Comparison of ENCODE assay signal across 14 cellular contexts in genomic region chr10:77973276-77973675, GRCh38. TPM values are rescaled to one million over a fixed set of nuclear protein-coding genes. Genes with fewer than 3 reads are reported as not detected.
DNase-seq lines count a peak whose midpoint lies in the region; ATAC-seq and TF ChIP-seq lines count a peak whose summit lies in the region.
"Had no signal": no experiment of that assay in that cellular context is flagged by ENCODE, and none has a peak within 500 bp of the region (broad histone marks: within the 10 kb centered on the region; RNA-seq: fewer than 3 reads in every experiment).

No MANE protein-coding gene starts in this region.

- H3K4me3 ChIP-seq in right atrium auricular region (no peak overlapping the region), heart right ventricle (no peak overlapping the region), esophagus muscularis mucosa (no peak overlapping the region), sigmoid colon (no peak overlapping the region), vagina (no peak overlapping the region)
- H3K4me3 ChIP-seq: SJSA1 had no signal

- peaks cover 0 to 14% of the 10 kb centered on the region in 2 donors for H3K4me1 ChIP-seq in right atrium auricular region
- peaks cover 0 to 28% (median 12%) of the 10 kb centered on the region in 9 donors for H3K4me1 ChIP-seq in heart right ventricle
- H3K4me1 ChIP-seq in esophagus muscularis mucosa: peaks cover 14 to 63% (median 61%) of the 10 kb centered on the region in 4 donors
- peaks cover 0 to 64% (median 57%) of the 10 kb centered on the region in 4 donors for H3K4me1 ChIP-seq in sigmoid colon
- peaks cover 37% of the 10 kb centered on the region for H3K4me1 ChIP-seq in vagina

- H3K27ac ChIP-seq in right atrium auricular region: peak overlapping the region; percentile 21 to 75
- H3K27ac ChIP-seq in heart right ventricle: peak overlapping the region in 1 of 10 donors; percentile 19
- peak overlapping the region; percentile 81 to 94 (median 84) for H3K27ac ChIP-seq in esophagus muscularis mucosa (replicated peaks in 1 of 4)
- peak overlapping the region; percentile 79 to 93 (median 90) for H3K27ac ChIP-seq in sigmoid colon
- H3K27ac ChIP-seq in vagina: peak overlapping the region; percentile 87
- H3K27ac ChIP-seq: SJSA1 had no signal

- H3K9me3 ChIP-seq in right atrium auricular region: no peaks in the 10 kb centered on the region
- no peaks in the 10 kb centered on the region for H3K9me3 ChIP-seq in heart right ventricle
- H3K9me3 ChIP-seq in esophagus muscularis mucosa: no peaks in the 10 kb centered on the region
- no peaks in the 10 kb centered on the region for H3K9me3 ChIP-seq in sigmoid colon
- no peaks in the 10 kb centered on the region for H3K9me3 ChIP-seq in vagina
- H3K9me3 ChIP-seq: SJSA1 had no signal

- TF ChIP-seq POLR2A in esophagus muscularis mucosa (IDR thresholded peaks at IDR 0.05; ENCODE audit: low read depth): no peak
- no peak for TF ChIP-seq POLR2A in sigmoid colon (IDR thresholded peaks at IDR 0.05)
- TF ChIP-seq POLR2A in vagina (IDR thresholded peaks at IDR 0.05): no peak

- intact Hi-C loops in heart right ventricle (cut with DNase I) (loop anchor here in 5 of 10 donors (5.0 to 10.0 kb wide), 2 partner anchors 46 to 128 kb away; partner anchors contain the start of gene DLG5 (in 3 of the 5)), esophagus muscularis mucosa (cut with DNase I) (loop anchor here (5.0 kb wide), 1 partner anchor 46 kb away; the partner anchor contains the start of gene DLG5), sigmoid colon (cut with DNase I) (loop anchor here (10.0 kb wide), 1 partner anchor 98 kb away; no protein-coding TSS in a partner anchor), vagina (cut with DNase I) (loop anchor here (10.0 kb wide), 1 partner anchor 128 kb away; no protein-coding TSS in a partner anchor)

- TF ChIP-seq CTCF in right atrium auricular region (IDR thresholded peaks at IDR 0.05) (no peak), heart right ventricle (IDR thresholded peaks at IDR 0.05) (no peak), esophagus muscularis mucosa (IDR thresholded peaks at IDR 0.05) (no peak), sigmoid colon (IDR thresholded peaks at IDR 0.05) (no peak), vagina (IDR thresholded peaks at IDR 0.05) (no peak)

- ATAC-seq in heart right ventricle (no peak), HG02884 (IDR thresholded peaks at IDR 0.05; ENCODE audit: unreplicated experiment) (no peak), HG03139 (IDR thresholded peaks at IDR 0.05; ENCODE audit: unreplicated experiment) (no peak)

- DNase-seq in right atrium auricular region (ENCODE audit: low spot score): no peak
- DNase-seq in heart right ventricle: no peak
- DNase-seq in esophagus muscularis mucosa (ENCODE audit: extremely low spot score): no peak
- DNase-seq in sigmoid colon: no peak
- no peak for DNase-seq in vagina (ENCODE audit: extremely low spot score in 2 of 2)
- DNase-seq in NCI-H1436 treated with DMSO at 0.1 percent for 48 hours (lab: John Stamatoyannopoulos, UW): no peak
- DNase-seq: ACHN, NCI-H1417, NCI-H2029, NCI-H510A treated with DMSO at 0.1 percent for 48 hours, OCI-M1 had no signal

- WGBS in heart right ventricle, 2 donors: 92 to 94% methylated on average over 5 of the region's 5 CpGs
- WGBS in esophagus muscularis mucosa: 82% methylated on average over 5 of the region's 5 CpGs
- 90% methylated on average over 5 of the region's 5 CpGs for WGBS in sigmoid colon, 2 donors

- TF ChIP-seq EP300 in esophagus muscularis mucosa (IDR thresholded peaks at IDR 0.05) (no peak), sigmoid colon (IDR thresholded peaks at IDR 0.05) (no peak)

- peaks cover 19% of the 10 kb centered on the region for H3K36me3 ChIP-seq in right atrium auricular region
- H3K36me3 ChIP-seq in heart right ventricle: peaks cover 0 to 32% (median 20%) of the 10 kb centered on the region in 9 donors
- H3K36me3 ChIP-seq in esophagus muscularis mucosa: peaks cover 5 to 23% (median 20%) of the 10 kb centered on the region in 4 donors
- H3K36me3 ChIP-seq in sigmoid colon: peaks cover 4 to 18% (median 12%) of the 10 kb centered on the region in 4 donors
- H3K36me3 ChIP-seq in vagina: peaks cover 0 to 14% of the 10 kb centered on the region in 2 donors

- H3K27me3 ChIP-seq in right atrium auricular region (no peaks in the 10 kb centered on the region), heart right ventricle (no peaks in the 10 kb centered on the region), esophagus muscularis mucosa (no peaks in the 10 kb centered on the region), sigmoid colon (no peaks in the 10 kb centered on the region), vagina (no peaks in the 10 kb centered on the region)
- H3K27me3 ChIP-seq: SJSA1 had no signal

RNA-seq across cellular contexts. Expression of gene DLG5, which starts 46.7 kb away (rescaled TPM):
- total RNA-seq in right atrium auricular region: 10 to 100 TPM; 10.5 to 20.4 TPM
- total RNA-seq in heart right ventricle: 10 to 100 TPM in 7 of 10 donors, 1 to 10 TPM in 3; 6.6 to 14.1 (median 11.7) TPM
- 1 to 10 TPM; 5.0 to 5.8 TPM for polyA plus RNA-seq in heart right ventricle
- total RNA-seq in esophagus muscularis mucosa: 100 to 1,000 TPM in 1 of 4 donors, 10 to 100 TPM in 3; 55.7 to 120 (median 76.6) TPM
- 10 to 100 TPM; 41.0 to 78.1 (median 49.4) TPM for total RNA-seq in sigmoid colon
- polyA plus RNA-seq in sigmoid colon: 10 to 100 TPM in 1 of 3 donors, 1 to 10 TPM in 2; 6.0 to 20.3 (median 7.2) TPM
- 57.5 TPM for total RNA-seq in vagina

RNA-seq across cellular contexts. Expression of gene POLR3A, which starts 56.0 kb away (rescaled TPM):
- total RNA-seq in right atrium auricular region (1 to 10 TPM; 6.9 to 8.2 TPM), heart right ventricle (10 to 100 TPM in 8 of 10 donors, 1 to 10 TPM in 2; 8.5 to 12.5 (median 10.8) TPM), esophagus muscularis mucosa (10 to 100 TPM in 1 of 4 donors, 1 to 10 TPM in 3; 9.3 to 12.8 (median 9.9) TPM), sigmoid colon (10 to 100 TPM in 2 of 4 donors, 1 to 10 TPM in 2; 9.6 to 13.0 (median 11.0) TPM), vagina (16.9 TPM)
- polyA plus RNA-seq in heart right ventricle (1 to 10 TPM; 4.2 to 4.6 TPM), sigmoid colon (1 to 10 TPM; 1.6 to 7.7 (median 2.4) TPM)
